Comparison of ENCODE assay signal across 36 cellular contexts in the genomic region with DNA sequence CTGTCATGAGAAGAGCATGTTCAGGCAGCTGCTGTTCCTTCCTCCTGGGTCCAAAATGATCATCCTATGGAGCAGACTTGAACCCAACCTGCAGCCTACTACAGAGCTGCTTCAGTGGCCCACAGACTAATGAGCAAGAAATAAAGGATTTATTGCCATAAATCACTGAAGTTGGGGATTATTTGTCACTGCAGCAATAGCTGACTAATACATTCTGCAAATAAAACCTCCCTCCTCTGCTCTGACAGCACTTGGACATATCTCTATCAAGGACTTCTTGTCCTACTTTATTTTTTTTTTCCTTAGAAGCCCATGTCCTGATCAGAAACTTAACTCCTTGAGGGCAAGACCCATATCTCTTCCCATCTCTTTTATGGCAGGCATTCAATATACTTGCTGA. TPM values are rescaled to one million over a fixed set of nuclear protein-coding genes. Genes with fewer than 3 reads are reported as not detected.
"Had no signal": no experiment of that assay in that cellular context is flagged by ENCODE, and none has a peak within 500 bp of the region (broad histone marks: within the 10 kb centered on the region; RNA-seq: fewer than 3 reads in every experiment).

No MANE protein-coding gene starts in this region.

- ATAC-seq: activated naive CD4-positive, alpha-beta T cell treated with anti-CD3 and anti-CD28 coated beads, Interleukin-2, amount 50 U/mL, for 72 hours; activated naive CD8-positive, alpha-beta T cell treated with anti-CD3 and anti-CD28 coated beads, Interleukin-2, amount 50 U/mL, for 24 hours; activated T-cell treated with anti-CD3 and anti-CD28 coated beads, Interleukin-2, amount 50 U/mL, for 4 hours; activated T-cell treated with anti-CD3 and anti-CD28 coated beads, Interleukin-2, amount 50 U/mL, for 72 hours; activated T-helper 17 cell treated with anti-CD3 and anti-CD28 coated beads, Interleukin-2, amount 50 U/mL, for 72 hours; body of pancreas had no signal

- H3K36me3 ChIP-seq: adrenal gland, ascending aorta, brain microvascular endothelial cell, breast epithelium, cardiac muscle cell had no signal

- H3K27ac ChIP-seq: ascending aorta, body of pancreas, brain microvascular endothelial cell, breast epithelium, cardiac muscle cell had no signal

- H3K27me3 ChIP-seq: adrenal gland, ascending aorta, body of pancreas, brain microvascular endothelial cell, breast epithelium, cardiac muscle cell had no signal

- H3K9me3 ChIP-seq: adrenal gland, body of pancreas had no signal

- H3K4me3 ChIP-seq: adrenal gland, ascending aorta, body of pancreas, breast epithelium, cardiac muscle cell had no signal

- DNase-seq: activated effector memory CD4-positive, alpha-beta T cell treated with anti-CD3 and anti-CD28 coated beads, Interleukin-2, amount 50 U/mL, for 16 hours; activated effector memory CD4-positive, alpha-beta T cell treated with Interleukin-2 at 50 U/mL for 16 hours; activated gamma-delta T cell; activated gamma-delta T cell treated with Interleukin-2 at 50 U/mL for 16 hours; activated naive CD4-positive, alpha-beta T cell; activated naive CD4-positive, alpha-beta T cell treated with anti-CD3 and anti-CD28 coated beads for 36 hours; activated naive CD4-positive, alpha-beta T cell treated with anti-CD3 and anti-CD28 coated beads, Interleukin-2, amount 10 ng/mL, durations not matched to agents 7 days and 5 days; activated naive CD4-positive, alpha-beta T cell treated with anti-CD3 and anti-CD28 coated beads, Interleukin-2, amount 50 U/mL, for 16 hours; activated naive CD4-positive, alpha-beta T cell treated with Interleukin-2 at 50 U/mL for 16 hours; activated naive CD8-positive, alpha-beta T cell treated with anti-CD3 and anti-CD28 coated beads for 36 hours; activated naive CD8-positive, alpha-beta T cell treated with anti-CD3 and anti-CD28 coated beads, Interleukin-2, amount 10 ng/mL, durations not matched to agents 7 days and 5 days; activated naive CD8-positive, alpha-beta T cell treated with anti-CD3 and anti-CD28 coated beads, Interleukin-2, amount 50 U/mL, for 24 hours; activated T-cell treated with anti-CD3 and anti-CD28 coated beads, Interleukin-2, amount 50 U/mL, for 1 hour; activated T-cell treated with anti-CD3 and anti-CD28 coated beads, Interleukin-2, amount 50 U/mL, for 24 hours; activated T-cell treated with anti-CD3 and anti-CD28 coated beads, Interleukin-2, amount 50 U/mL, for 4 hours; activated T-cell treated with anti-CD3 and anti-CD28 coated beads, Interleukin-2, amount 50 U/mL, for 48 hours; activated T-cell treated with anti-CD3 and anti-CD28 coated beads, Interleukin-2, amount 50 U/mL, for 72 hours; adrenal gland; amniotic stem cell; amygdala; anterior cingulate cortex; aorta; body of pancreas; brain microvascular endothelial cell; caudate nucleus; central memory CD4-positive, alpha-beta T cell; cerebellar nuclear complex had no signal

- H3K4me1 ChIP-seq: adrenal gland, ascending aorta, breast epithelium had no signal

- FAIRE-seq: astrocyte, bronchial epithelial cell had no signal

RNA-seq across cellular contexts. Expression of gene KSR2, which starts 57.4 kb away (rescaled TPM):
- total RNA-seq: activated naive CD8-positive, alpha-beta T cell treated with anti-CD3 and anti-CD28 coated beads for 36 hours; activated naive CD8-positive, alpha-beta T cell treated with anti-CD3 and anti-CD28 coated beads, Interleukin-2, amount 10 ng/mL, durations not matched to agents 7 days and 5 days; aorta; bronchial epithelial cell; cardiac septum; chondrocyte had no signal
- polyA plus RNA-seq: aorta had no signal
